In the genomic region with DNA sequence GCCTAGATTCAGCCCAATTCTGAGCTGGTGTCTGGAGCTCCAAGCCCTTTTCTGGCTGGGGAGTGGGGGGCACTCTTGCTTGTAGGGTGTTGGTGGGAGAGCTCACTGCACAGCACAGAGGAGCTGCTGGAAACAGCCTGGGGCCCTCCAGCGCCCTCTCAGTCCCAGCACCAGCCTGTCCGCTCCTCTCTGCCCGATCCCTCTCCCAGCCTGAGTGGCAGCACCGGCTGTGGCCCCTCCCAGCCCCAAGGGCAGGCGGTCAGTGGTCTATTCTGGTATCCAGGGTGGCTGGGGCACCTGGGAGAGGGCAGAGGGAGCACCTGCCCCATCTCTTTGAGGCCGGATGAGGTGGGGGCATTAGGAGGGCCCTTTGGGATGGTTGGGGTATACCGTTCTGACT, we compare ENCODE assay signal across 14 cellular contexts. TPM values are rescaled to one million over a fixed set of nuclear protein-coding genes. Genes with fewer than 3 reads are reported as not detected.
DNase-seq lines count a peak whose midpoint lies in the region; ATAC-seq and TF ChIP-seq lines count a peak whose summit lies in the region.
"Had no signal": no experiment of that assay in that cellular context is flagged by ENCODE, and none has a peak within 500 bp of the region (broad histone marks: within the 10 kb centered on the region; RNA-seq: fewer than 3 reads in every experiment).

No MANE protein-coding gene starts in this region.

- intact Hi-C loops in Right ventricle myocardium superior (cut with DNase I), result loop anchor here (2.0 kb wide), 1 partner anchor 126 kb away; no protein-coding TSS in a partner anchor
- intact Hi-C loops in stomach (cut with DNase I; ENCODE audit: low total_unique reads), result loop anchor here (10.0 kb wide), 1 partner anchor 130 kb away; no protein-coding TSS in a partner anchor

- H3K4me1 ChIP-seq in NT2/D1 (ENCODE audit: insufficient read depth, insufficient read length), result peaks cover 35% of the 10 kb centered on the region
- peaks cover 13% of the 10 kb centered on the region for H3K4me1 ChIP-seq in mucosa of stomach (ENCODE audit: control insufficient read depth, insufficient read depth, low read length)
- H3K4me1 ChIP-seq in stomach, result peaks cover 5 to 43% (median 25%) of the 10 kb centered on the region in 4 donors

- TF ChIP-seq POLR2A in stomach (IDR thresholded peaks at IDR 0.05), result no peak

- H3K27ac ChIP-seq in stomach, result peak overlapping the region in 4 of 5 donors; percentile 73 to 93 (median 79)
- H3K27ac ChIP-seq: VCaP had no signal

- H3K4me3 ChIP-seq in NT2/D1 (ENCODE audit: insufficient read length, low read depth) (no peak overlapping the region), mucosa of stomach (ENCODE audit: low read length) (no peak overlapping the region), stomach (no peak overlapping the region)

- H3K9ac ChIP-seq in NT2/D1 (ENCODE audit: insufficient read length, low read depth) (peak overlapping the region; percentile 57), mucosa of stomach (ENCODE audit: low read length) (peak overlapping the region; percentile 3)

- 66 to 84% (median 73%) methylated on average over 6 to 7 of the region's 7 CpGs for WGBS in stomach, 5 donors

- H3K9me3 ChIP-seq in NT2/D1 (ENCODE audit: insufficient read depth, low read length) (no peaks in the 10 kb centered on the region), mucosa of stomach (ENCODE audit: control insufficient read depth, low read length) (no peaks in the 10 kb centered on the region), stomach (no peaks in the 10 kb centered on the region)

- H3K36me3 ChIP-seq in NT2/D1 (ENCODE audit: insufficient read depth, insufficient read length, low read length), result no peaks in the 10 kb centered on the region
- H3K36me3 ChIP-seq in mucosa of stomach (ENCODE audit: control insufficient read depth, insufficient read depth, low read length), result no peaks in the 10 kb centered on the region
- H3K36me3 ChIP-seq in stomach, result no peaks in the 10 kb centered on the region

- ATAC-seq in Right ventricle myocardium superior (ENCODE audit: poor library complexity), result peak; percentile 72

- TF ChIP-seq EP300 in stomach (IDR thresholded peaks at IDR 0.05), result no peak

- no peak for TF ChIP-seq CTCF in stomach (IDR thresholded peaks at IDR 0.05)

- DNase-seq in NT2/D1 (ENCODE audit: low read depth, low spot score), result no peak
- peak; percentile 72 for DNase-seq in Right ventricle myocardium superior
- DNase-seq in stomach, result no peak
- DNase-seq in NCI-H187 treated with DMSO at 0.1 percent for 48 hours (lab: John Stamatoyannopoulos, UW), result no peak
- no peak for DNase-seq in activated CD4-positive, alpha-beta T cell treated with anti-CD3 and anti-CD28 coated beads for 4 hours
- DNase-seq in D341Med (ENCODE audit: low spot score), result no peak
- no peak for DNase-seq in NCI-H1105 (lab: John Stamatoyannopoulos, UW)
- DNase-seq: Karpas-422, NCI-H1694 treated with DMSO at 0.1 percent for 48 hours, NCI-H524, SW 1271 had no signal

- H3K27me3 ChIP-seq in NT2/D1 (ENCODE audit: insufficient read depth, insufficient read length), result no peaks in the 10 kb centered on the region
- no peaks in the 10 kb centered on the region for H3K27me3 ChIP-seq in mucosa of stomach (ENCODE audit: control insufficient read depth, insufficient read depth, low read length)
- H3K27me3 ChIP-seq in stomach, result peaks cover 0 to 27% (median 0%) of the 10 kb centered on the region in 3 donors

RNA-seq across cellular contexts. Expression of gene DES, which starts 13.2 kb away (rescaled TPM):
- total RNA-seq in Right ventricle myocardium superior (12,920 TPM), stomach (1,000 to 10,000 TPM; 1,078 to 5,539 (median 2,913) TPM)
- 100 to 1,000 TPM; 122 to 803 (median 204) TPM for polyA plus RNA-seq in stomach
- total RNA-seq: dermis microvascular lymphatic vessel endothelial cell had no signal

RNA-seq across cellular contexts. Expression of gene DNPEP, which starts 17.2 kb away (rescaled TPM):
- total RNA-seq in Right ventricle myocardium superior (76.5 TPM), stomach (100 to 1,000 TPM in 1 of 5 donors, 10 to 100 TPM in 4; 32.7 to 147 (median 46.4) TPM)
- polyA plus RNA-seq in stomach, result 100 to 1,000 TPM in 2 of 3 donors, 10 to 100 TPM in 1; 69.2 to 114 (median 105) TPM

RNA-seq across cellular contexts. Expression of gene SPEG, which starts 29.7 kb away (rescaled TPM):
- 103 TPM for total RNA-seq in Right ventricle myocardium superior
- total RNA-seq in stomach, result 100 to 1,000 TPM in 1 of 5 donors, 10 to 100 TPM in 3, 1 to 10 TPM in 1; 7.4 to 106 (median 30.4) TPM
- polyA plus RNA-seq in stomach, result 10 to 100 TPM in 1 of 3 donors, 1 to 10 TPM in 2; 9.8 to 65.1 (median 9.9) TPM
